In genomic region chr16:50301626-50302471, GRCh38 we compare ENCODE assay signal across 10 cellular contexts. TPM values are rescaled to one million over a fixed set of nuclear protein-coding genes. Genes with fewer than 3 reads are reported as not detected.
DNase-seq lines count a peak whose midpoint lies in the region; ATAC-seq, FAIRE-seq and TF ChIP-seq lines count a peak whose summit lies in the region.
"Had no signal": no experiment of that assay in that cellular context is flagged by ENCODE, and none has a peak within 500 bp of the region (broad histone marks: within the 10 kb centered on the region; RNA-seq: fewer than 3 reads in every experiment).

No MANE protein-coding gene starts in this region.

- FAIRE-seq in D721Med (lab: Jason Lieb, UNC), result no peak

- H3K4me3 ChIP-seq in esophagus (ENCODE audit: low read depth in 1 of 2, low read length in 2 of 2), result no peak overlapping the region

- peaks cover 0 to 33% of the 10 kb centered on the region in 2 donors for H3K36me3 ChIP-seq in esophagus (ENCODE audit: control insufficient read depth in 2 of 2, insufficient read depth in 2 of 2, low read length in 1 of 2)

- H3K9me3 ChIP-seq in esophagus (ENCODE audit: control insufficient read depth in 2 of 2, insufficient read depth in 1 of 2, low read depth in 1 of 2, low read length in 1 of 2), result no peaks in the 10 kb centered on the region

- no peak for ATAC-seq in HG02763 (IDR thresholded peaks at IDR 0.05; ENCODE audit: unreplicated experiment)
- ATAC-seq: T-cell had no signal

- no peak for TF ChIP-seq CTCF in D721Med (IDR thresholded peaks at IDR 0.05; ENCODE audit: insufficient read depth, missing control alignments)

- 65 to 71% methylated on average over 18 to 21 of the region's 21 CpGs for WGBS in esophagus, 2 donors

- H3K4me1 ChIP-seq in esophagus (ENCODE audit: control insufficient read depth in 2 of 2, insufficient read depth in 2 of 2, low read length in 1 of 2), result peaks cover 3 to 12% of the 10 kb centered on the region in 2 donors

- DNase-seq in AG08396 (ENCODE audit: low spot score), result peak; percentile 88
- DNase-seq in LHCN-M2 (ENCODE audit: low read depth), result peak; percentile 57
- DNase-seq in myocyte (ENCODE audit: low read depth), result peak; percentile 52
- no peak for DNase-seq in D721Med (ENCODE audit: insufficient read length, low spot score)
- no peak for DNase-seq in RKO (ENCODE audit: low spot score)
- DNase-seq in NCI-H146 (lab: John Stamatoyannopoulos, UW), result no peak
- DNase-seq: NCI-H1436 treated with DMSO at 0.1 percent for 48 hours had no signal

- H3K27me3 ChIP-seq in esophagus (ENCODE audit: control insufficient read depth in 1 of 2, insufficient read depth in 2 of 2, low read length in 2 of 2), result no peaks in the 10 kb centered on the region

- H3K27ac ChIP-seq in esophagus (ENCODE audit: low read depth in 2 of 2, low read length in 1 of 2), result peak overlapping the region; percentile 59 to 78

RNA-seq across cellular contexts. Expression of gene ADCY7, which starts 35.5 kb away (rescaled TPM):
- 38.5 and 40.7 TPM in 2 replicates for total RNA-seq in LHCN-M2 (2014; rRNA removed)
- 12.4 TPM for polyA plus RNA-seq in LHCN-M2 (2012)
- 1 to 10 TPM; 8.9 to 9.5 TPM for polyA plus RNA-seq in esophagus
- total RNA-seq in myocyte, result 12.7 and 24.4 TPM in 2 replicates
- polyA plus RNA-seq in myocyte (2012), result 20.4 TPM

Comparison
In these comparisons a context has a peak if more than half of its experiments do, and no peak if none do; other contexts are left out.
1. DNase-seq: peak in AG08396 (single experiment), LHCN-M2 (single experiment) and myocyte (single experiment); none in D721Med (single experiment), RKO (single experiment) and NCI-H146 (single experiment).